Comparison of ENCODE assay signal across 8 cellular contexts in the genomic region with DNA sequence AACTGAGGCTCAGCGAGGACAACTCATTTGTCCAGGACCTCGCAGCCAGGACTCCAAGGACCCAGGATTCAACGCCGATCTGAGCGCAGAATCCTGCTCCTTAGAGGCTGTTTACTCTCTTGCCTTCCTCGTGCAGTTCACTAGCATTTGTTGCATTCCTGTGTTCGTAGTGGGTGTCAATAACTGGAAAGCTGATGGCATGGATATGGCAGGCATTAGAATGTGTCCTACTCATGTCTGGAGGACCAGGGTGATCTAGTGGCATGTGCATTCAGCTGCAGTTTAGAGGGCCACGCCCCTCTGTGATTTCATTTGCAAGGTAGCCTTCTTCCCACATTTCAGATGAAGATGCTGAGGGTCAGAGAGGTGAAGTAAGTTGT. TPM values are rescaled to one million over a fixed set of nuclear protein-coding genes. Genes with fewer than 3 reads are reported as not detected.
DNase-seq lines count a peak whose midpoint lies in the region; ATAC-seq and TF ChIP-seq lines count a peak whose summit lies in the region.

No MANE protein-coding gene starts in this region.

- peak; percentile 35 for DNase-seq in HFFc6
- DNase-seq in coronary artery (ENCODE audit: low spot score): no peak
- no peak for DNase-seq in naive B cell
- DNase-seq in stimulated activated CD4-positive, alpha-beta T cell treated with anti-CD3 and anti-CD28 coated beads, Interleukin-15, amount 100 ng/mL, for 24 hours: no peak
- DNase-seq in DMS153 treated with DMSO at 0.1 percent for 48 hours (lab: John Stamatoyannopoulos, UW; ENCODE audit: unreplicated experiment): no peak
- no peak for DNase-seq in NCI-H1417 (lab: John Stamatoyannopoulos, UW)
- no peak for DNase-seq in DMS114 treated with DMSO at 0.1 percent for 48 hours (lab: John Stamatoyannopoulos, UW; ENCODE audit: unreplicated experiment)

- peaks cover 31% of the 10 kb centered on the region for H3K4me1 ChIP-seq in ACC112 (ENCODE audit: control insufficient read depth, insufficient read depth, low read length, unreplicated experiment)

- peaks cover 45% of the 10 kb centered on the region for H3K79me2 ChIP-seq in ACC112 (ENCODE audit: control insufficient read depth, insufficient read depth, low read length, unreplicated experiment)

- H3K4me3 ChIP-seq in ACC112 (ENCODE audit: low read depth, low read length) (peak overlapping the region; percentile 84), coronary artery (peak overlapping the region; percentile 70)

- H3K27ac ChIP-seq in ACC112 (ENCODE audit: low read depth, low read length): peak overlapping the region; percentile 1; the same call in 1 of the 2 replicates
- H3K27ac ChIP-seq in coronary artery: peak overlapping the region in 1 of 2 donors; percentile 75

- no peaks in the 10 kb centered on the region for H3K27me3 ChIP-seq in ACC112 (ENCODE audit: insufficient read depth, low read length)

- H3K27me3 Mint-ChIP-seq in HFFc6 (ENCODE audit: insufficient read depth) (peaks cover 11% of the 10 kb centered on the region), naive B cell (peaks cover 34 to 68% (median 50%) of the 10 kb centered on the region in 3 donors)

- H3K36me3 ChIP-seq in ACC112 (ENCODE audit: insufficient read depth, low read length): 0 out of 2 replicates have a peak, but pooled peaks cover 3% of the 10 kb centered on the region

- TF ChIP-seq CTCF in HFFc6 (IDR thresholded peaks at IDR 0.05) (no peak), coronary artery (IDR thresholded peaks at IDR 0.05) (no peak)

- H3K27ac Mint-ChIP-seq in HFFc6 (peak overlapping the region; percentile 20; the same call in 1 of the 2 replicates), naive B cell (no peak overlapping the region)

- no peaks in the 10 kb centered on the region for H3K9me3 Mint-ChIP-seq in HFFc6
- peaks cover 0 to 8% (median 2%) of the 10 kb centered on the region in 7 donors for H3K9me3 Mint-ChIP-seq in naive B cell

- H3K4me1 Mint-ChIP-seq in HFFc6 (ENCODE audit: low read depth) (peaks cover 45% of the 10 kb centered on the region), naive B cell (peaks cover 9 to 11% (median 9%) of the 10 kb centered on the region in 3 donors)

- H3K36me3 Mint-ChIP-seq in HFFc6 (ENCODE audit: low read depth): peaks cover 7% of the 10 kb centered on the region
- peaks cover 0 to 8% of the 10 kb centered on the region in 2 donors for H3K36me3 Mint-ChIP-seq in naive B cell

- no peak overlapping the region for H2AFZ ChIP-seq in ACC112 (ENCODE audit: low read length, unreplicated experiment)

- H3K4me3 Mint-ChIP-seq in HFFc6 (peak overlapping the region; percentile 94), naive B cell (peak overlapping the region; percentile 29 to 80 (median 74))

- no peak for ATAC-seq in naive B cell (ENCODE audit: low read depth in 2 of 2)

RNA-seq across cellular contexts. Expression of a gene that starts 0.5 kb away (rescaled TPM):
- total RNA-seq in HFFc6 (2021; fragmentation: NEBNext Ultra II Directional; extraction: Animal tissue kit (Norgen Biotek cat#: 25700)): 10 to 100 TPM; 12.2 to 15.5 (median 13.6) TPM
- polyA plus RNA-seq in naive B cell (ENCODE audit: low read depth in 6 of 6): under 1 TPM in 3 of 6 donors, not detected in 3; 0.08 to 0.87 (median 0.32) TPM
